Comparison of ENCODE assay signal across 15 cellular contexts in genomic region chr3:152519376-152519775, GRCh38.
A peak's percentile ranks its signal among the peaks of the same experiment; 100 is the strongest.
DNase-seq lines count a peak whose midpoint lies in the region; ATAC-seq lines count a peak whose summit lies in the region.
"Had no signal": no experiment of that assay in that cellular context is flagged by ENCODE, and none has a peak within 500 bp of the region (broad histone marks: within the 10 kb centered on the region; RNA-seq: fewer than 3 reads in every experiment).

No MANE protein-coding gene starts in this region.

- ATAC-seq in GM19043 (IDR thresholded peaks at IDR 0.05; ENCODE audit: low read depth, unreplicated experiment) (peak; percentile 38), GM21786 (IDR thresholded peaks at IDR 0.05; ENCODE audit: unreplicated experiment) (peak; percentile 57), HG03159 (IDR thresholded peaks at IDR 0.05; ENCODE audit: unreplicated experiment) (peak; percentile 46)
- ATAC-seq: foreskin keratinocyte, lower lobe of right lung, natural killer cell, Right ventricle myocardium inferior had no signal

- DNase-seq in activated CD4-positive, alpha-beta T cell treated with anti-CD3 and anti-CD28 coated beads for 48 hours: no peak
- DNase-seq in SHP77 (lab: John Stamatoyannopoulos, UW): no peak
- no peak for DNase-seq in NCI-H146 treated with DMSO at 0.1 percent for 48 hours (lab: John Stamatoyannopoulos, UW; ENCODE audit: unreplicated experiment)
- no peak for DNase-seq in pons (ENCODE audit: low spot score)
- DNase-seq: activated CD4-positive, alpha-beta T cell treated with anti-CD3 and anti-CD28 coated beads, Interleukin-2, amount 50 U/mL, for 1 hour; activated T-cell treated with anti-CD3 and anti-CD28 coated beads, Interleukin-2, amount 50 U/mL, for 48 hours; endodermal cell; foreskin keratinocyte; lower lobe of right lung; natural killer cell; T1000 had no signal
